22 cellular contexts compared by ENCODE assay signal in genomic region chr18:63412949-63413348, GRCh38.
"Had no signal": no experiment of that assay in that cellular context is flagged by ENCODE, and none has a peak within 500 bp of the region (broad histone marks: within the 10 kb centered on the region; RNA-seq: fewer than 3 reads in every experiment).

No MANE protein-coding gene starts in this region.

- DNase-seq: activated B cell treated with CpG ODN at 0.5 μM for 24 hours; activated CD4-positive, alpha-beta T cell treated with anti-CD3 and anti-CD28 coated beads, Interleukin-2, amount 50 U/mL, for 1 hour; activated gamma-delta T cell treated with Interleukin-2 at 50 U/mL for 16 hours; activated naive CD8-positive, alpha-beta T cell treated with anti-CD3 and anti-CD28 coated beads, Interleukin-2, amount 10 ng/mL, durations not matched to agents 7 days and 5 days; activated T-cell treated with anti-CD3 and anti-CD28 coated beads, Interleukin-2, amount 50 U/mL, for 4 hours; amygdala; colonic mucosa; dorsolateral prefrontal cortex; heart left ventricle; nucleus accumbens; small intestine; stimulated activated CD4-positive, alpha-beta T cell treated with anti-CD3 and anti-CD28 coated beads, Interleukin-2, amount 100 ng/mL, for 24 hours; T-cell; T1000; testis; trophoblast cell; uterus had no signal

- H3K9me3 Mint-ChIP-seq: activated B cell treated with CpG ODN at 0.5 μM for 24 hours; activated naive CD8-positive, alpha-beta T cell treated with anti-CD3 and anti-CD28 coated beads, Interleukin-2, amount 10 ng/mL, durations not matched to agents 7 days and 5 days; activated T-cell treated with anti-CD3 and anti-CD28 coated beads, Interleukin-2, amount 50 U/mL, for 4 hours; memory B cell; stimulated activated memory B cell treated with anti-CD40 and anti-IgM and Interleukin-4, amounts not matched to agents 10 μg/mL and 1 μg/mL and 100 μg/mL, for 72 hours; T-cell had no signal

- H3K27me3 ChIP-seq: colonic mucosa, dorsolateral prefrontal cortex, gastroesophageal sphincter, heart left ventricle, testis, uterus had no signal

- H3K27ac Mint-ChIP-seq: activated B cell treated with CpG ODN at 0.5 μM for 24 hours; activated naive CD8-positive, alpha-beta T cell treated with anti-CD3 and anti-CD28 coated beads, Interleukin-2, amount 10 ng/mL, durations not matched to agents 7 days and 5 days; memory B cell; stimulated activated memory B cell treated with anti-CD40 and anti-IgM and Interleukin-4, amounts not matched to agents 10 μg/mL and 1 μg/mL and 100 μg/mL, for 72 hours had no signal

- H3K4me3 ChIP-seq: colonic mucosa, dorsolateral prefrontal cortex, gastroesophageal sphincter, heart left ventricle, testis, uterus had no signal

- ATAC-seq: activated T-cell treated with anti-CD3 and anti-CD28 coated beads, Interleukin-2, amount 50 U/mL, for 4 hours; gastroesophageal sphincter; heart left ventricle; sciatic nerve; stimulated activated memory B cell treated with anti-CD40 and anti-IgM and Interleukin-4, amounts not matched to agents 10 μg/mL and 1 μg/mL and 100 μg/mL, for 72 hours; T-cell had no signal

- H3K36me3 ChIP-seq: uterus had no signal

- H3K4me3 Mint-ChIP-seq: activated B cell treated with CpG ODN at 0.5 μM for 24 hours; activated naive CD8-positive, alpha-beta T cell treated with anti-CD3 and anti-CD28 coated beads, Interleukin-2, amount 10 ng/mL, durations not matched to agents 7 days and 5 days; activated T-cell treated with anti-CD3 and anti-CD28 coated beads, Interleukin-2, amount 50 U/mL, for 4 hours; memory B cell; stimulated activated memory B cell treated with anti-CD40 and anti-IgM and Interleukin-4, amounts not matched to agents 10 μg/mL and 1 μg/mL and 100 μg/mL, for 72 hours; T-cell had no signal

- H3K9me3 ChIP-seq: colonic mucosa, gastroesophageal sphincter, heart left ventricle, testis, uterus had no signal

- H3K4me1 ChIP-seq: gastroesophageal sphincter, parathyroid adenoma had no signal

- H3K27me3 Mint-ChIP-seq: activated B cell treated with CpG ODN at 0.5 μM for 24 hours; activated naive CD8-positive, alpha-beta T cell treated with anti-CD3 and anti-CD28 coated beads, Interleukin-2, amount 10 ng/mL, durations not matched to agents 7 days and 5 days; memory B cell; stimulated activated memory B cell treated with anti-CD40 and anti-IgM and Interleukin-4, amounts not matched to agents 10 μg/mL and 1 μg/mL and 100 μg/mL, for 72 hours; T-cell had no signal

- H3K27ac ChIP-seq: colonic mucosa, dorsolateral prefrontal cortex, gastroesophageal sphincter, heart left ventricle, parathyroid adenoma, testis, uterus had no signal
